ENCODE assay signal across 15 cellular contexts in the genomic region with DNA sequence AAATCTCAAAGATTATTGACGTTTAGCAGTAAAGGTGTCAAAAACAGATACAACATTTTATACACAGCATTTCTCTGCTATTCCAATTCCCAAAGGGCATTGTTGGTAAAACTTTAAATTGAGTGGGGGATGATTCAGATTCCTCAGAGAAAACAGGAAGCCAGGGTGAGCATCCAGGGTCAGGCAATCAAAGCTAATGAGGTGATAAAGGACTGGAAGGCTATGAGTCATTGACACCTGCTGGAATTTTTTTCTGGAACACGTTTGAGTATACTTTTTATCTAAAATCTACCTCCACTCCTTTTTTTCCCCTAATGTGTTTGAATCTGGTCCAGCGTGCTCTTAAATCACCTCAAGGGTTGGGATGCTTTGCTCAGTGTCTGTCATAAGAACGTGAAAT.
"Had no signal": no experiment of that assay in that cellular context is flagged by ENCODE, and none has a peak within 500 bp of the region (broad histone marks: within the 10 kb centered on the region; RNA-seq: fewer than 3 reads in every experiment).

No MANE protein-coding gene starts in this region.

- H3K27me3 ChIP-seq: adrenal gland, left lung, pancreas, tibial artery, vagina had no signal

- H3K9me3 ChIP-seq: adrenal gland, left lung, pancreas, tibial artery, vagina had no signal

- H3K4me3 Mint-ChIP-seq: neural crest cell had no signal

- H3K36me3 ChIP-seq: adrenal gland, left lung, pancreas, tibial artery, vagina had no signal

- ATAC-seq: left lung, pancreas had no signal

- H3K4me1 ChIP-seq: adrenal gland, left lung, pancreas, tibial artery, vagina had no signal

- DNase-seq: activated CD4-positive, alpha-beta T cell treated with anti-CD3 and anti-CD28 coated beads, Interleukin-2, amount 50 U/mL, for 4 hours; activated CD4-positive, CD25-positive, alpha-beta regulatory T cell treated with anti-CD3 and anti-CD28 coated beads, Interleukin-2, amount 50 U/mL, for 72 hours; activated naive CD4-positive, alpha-beta T cell treated with anti-CD3 and anti-CD28 coated beads, Interleukin-2, amount 50 U/mL, for 16 hours; activated T-cell treated with anti-CD3 and anti-CD28 coated beads, Interleukin-2, amount 50 U/mL, for 1 hour; adrenal gland; caudate nucleus; effector CD8-positive, alpha-beta T cell; left lung; pancreas; stimulated activated CD4-positive, alpha-beta T cell treated with anti-CD3 and anti-CD28 coated beads, Interleukin-15, amount 100 ng/mL, for 24 hours; stimulated activated CD4-positive, alpha-beta T cell treated with anti-CD3 and anti-CD28 coated beads, Interleukin-4, amount 100 ng/mL, for 24 hours; tibial artery had no signal

- H3K27ac ChIP-seq: adrenal gland, coronary artery, left lung, pancreas, tibial artery, vagina had no signal

- H3K4me3 ChIP-seq: adrenal gland, coronary artery, left lung, pancreas, tibial artery, vagina had no signal

- H3K9me3 Mint-ChIP-seq: neural crest cell had no signal
